ENCODE assay signal across 29 cellular contexts in the genomic region with DNA sequence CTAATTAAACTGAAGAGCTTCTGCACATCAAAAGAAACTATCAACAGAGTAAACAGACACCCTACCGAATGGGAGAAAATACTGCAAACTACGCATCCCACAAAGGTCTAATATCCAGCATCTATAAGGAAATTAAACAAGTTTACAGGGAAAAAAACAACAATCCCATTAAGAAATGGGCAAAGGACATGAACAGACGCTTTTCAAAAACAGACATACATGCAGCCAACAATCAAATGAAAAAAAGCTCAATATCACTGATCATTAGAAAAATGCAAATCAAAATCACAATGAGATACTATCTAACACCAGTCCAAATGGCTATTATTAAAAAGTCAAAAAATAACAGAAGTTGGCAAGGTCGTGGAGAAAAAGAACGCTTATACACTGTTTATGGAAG.
"Had no signal": no experiment of that assay in that cellular context is flagged by ENCODE, and none has a peak within 500 bp of the region (broad histone marks: within the 10 kb centered on the region; RNA-seq: fewer than 3 reads in every experiment).

No MANE protein-coding gene starts in this region.

- H3K27me3 Mint-ChIP-seq: dendritic cell treated with granulocyte-macrophage colony-stimulating factor and Interleukin-4, amounts not matched to agents 40 ng/mL and 50 ng/mL, for 4 days; effector memory CD8-positive, alpha-beta T cell had no signal

- H3K27me3 ChIP-seq: colonic mucosa, dorsolateral prefrontal cortex, esophagus muscularis mucosa, esophagus squamous epithelium, foreskin keratinocyte, gastrocnemius medialis, gastroesophageal sphincter, heart left ventricle, heart right ventricle had no signal

- DNase-seq: colonic mucosa; cortex of kidney; dermis blood vessel endothelial cell; dorsolateral prefrontal cortex; effector CD4-positive, alpha-beta T cell; effector CD8-positive, alpha-beta T cell; effector memory CD4-positive, alpha-beta T cell; effector memory CD8-positive, alpha-beta T cell; endodermal cell; erythroblast; esophagus squamous epithelium; foreskin fibroblast; foreskin keratinocyte; foreskin melanocyte; gastrocnemius medialis; glutamatergic neuron; head of caudate nucleus; heart left ventricle; heart right ventricle had no signal

- H3K27ac Mint-ChIP-seq: dendritic cell treated with granulocyte-macrophage colony-stimulating factor and Interleukin-4, amounts not matched to agents 40 ng/mL and 50 ng/mL, for 4 days; effector memory CD8-positive, alpha-beta T cell; endodermal cell had no signal

- FAIRE-seq: colon, endometrium, endothelial cell of umbilical vein, frontal cortex had no signal

- ATAC-seq: effector memory CD8-positive, alpha-beta T cell; esophagus mucosa; foreskin keratinocyte; gastrocnemius medialis; gastroesophageal sphincter; heart left ventricle; heart right ventricle had no signal

- H3K9me3 ChIP-seq: colonic mucosa had no signal

- H3K4me1 ChIP-seq: colonic mucosa, foreskin keratinocyte, gastrocnemius medialis, gastroesophageal sphincter had no signal

- H3K36me3 ChIP-seq: colonic mucosa, gastrocnemius medialis had no signal

- H3K4me3 ChIP-seq: colonic mucosa, coronary artery, dorsolateral prefrontal cortex, esophagus muscularis mucosa, esophagus squamous epithelium, gastrocnemius medialis, gastroesophageal sphincter, heart left ventricle, heart right ventricle had no signal

- H3K27ac ChIP-seq: colonic mucosa, coronary artery, dorsolateral prefrontal cortex, epithelial cell of prostate, esophagus muscularis mucosa, esophagus squamous epithelium, foreskin keratinocyte, gastrocnemius medialis, gastroesophageal sphincter, heart left ventricle, heart right ventricle had no signal

- H3K4me3 Mint-ChIP-seq: dendritic cell treated with granulocyte-macrophage colony-stimulating factor and Interleukin-4, amounts not matched to agents 40 ng/mL and 50 ng/mL, for 4 days; effector memory CD8-positive, alpha-beta T cell; endodermal cell had no signal
